ENCODE assay signal across 2 cellular contexts in the genomic region with DNA sequence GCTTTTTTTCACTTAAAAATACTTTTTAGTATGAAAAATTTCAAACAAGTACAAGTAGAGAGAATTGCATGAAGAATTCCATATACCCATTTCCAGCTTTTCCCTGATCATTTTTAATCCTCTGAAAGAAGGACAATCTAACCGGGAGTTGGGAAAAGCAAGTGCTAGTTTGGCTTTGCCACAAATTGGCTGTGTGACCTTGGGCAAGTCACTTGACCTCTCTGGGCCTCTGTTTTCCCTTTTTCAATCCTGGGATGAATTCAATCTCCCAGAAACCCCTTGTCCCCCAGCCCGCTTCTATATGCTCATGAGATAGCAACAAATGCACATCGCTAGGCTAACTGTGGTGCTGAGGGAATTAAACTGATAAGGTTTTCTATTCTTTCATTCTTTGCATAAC.
TF ChIP-seq lines count a peak whose summit lies in the region.

No MANE protein-coding gene starts in this region.

TF ChIP-seq in A549, 52 proteins besides CTCF, POLR2A, EP300 and RAD21:
- TF ChIP-seq KDM5A (IDR thresholded peaks at IDR 0.05) (no peak), ZFP36 (IDR thresholded peaks at IDR 0.05; ENCODE audit: borderline replicate concordance, partially characterized antibody) (peak; percentile 34), FOXS1 (CRISPR knock-in tag; IDR thresholded peaks at IDR 0.05) (no peak)

TF ChIP-seq in H1, 55 proteins besides CTCF, POLR2A, EP300 and RAD21:
- TF ChIP-seq, protein P1, sequence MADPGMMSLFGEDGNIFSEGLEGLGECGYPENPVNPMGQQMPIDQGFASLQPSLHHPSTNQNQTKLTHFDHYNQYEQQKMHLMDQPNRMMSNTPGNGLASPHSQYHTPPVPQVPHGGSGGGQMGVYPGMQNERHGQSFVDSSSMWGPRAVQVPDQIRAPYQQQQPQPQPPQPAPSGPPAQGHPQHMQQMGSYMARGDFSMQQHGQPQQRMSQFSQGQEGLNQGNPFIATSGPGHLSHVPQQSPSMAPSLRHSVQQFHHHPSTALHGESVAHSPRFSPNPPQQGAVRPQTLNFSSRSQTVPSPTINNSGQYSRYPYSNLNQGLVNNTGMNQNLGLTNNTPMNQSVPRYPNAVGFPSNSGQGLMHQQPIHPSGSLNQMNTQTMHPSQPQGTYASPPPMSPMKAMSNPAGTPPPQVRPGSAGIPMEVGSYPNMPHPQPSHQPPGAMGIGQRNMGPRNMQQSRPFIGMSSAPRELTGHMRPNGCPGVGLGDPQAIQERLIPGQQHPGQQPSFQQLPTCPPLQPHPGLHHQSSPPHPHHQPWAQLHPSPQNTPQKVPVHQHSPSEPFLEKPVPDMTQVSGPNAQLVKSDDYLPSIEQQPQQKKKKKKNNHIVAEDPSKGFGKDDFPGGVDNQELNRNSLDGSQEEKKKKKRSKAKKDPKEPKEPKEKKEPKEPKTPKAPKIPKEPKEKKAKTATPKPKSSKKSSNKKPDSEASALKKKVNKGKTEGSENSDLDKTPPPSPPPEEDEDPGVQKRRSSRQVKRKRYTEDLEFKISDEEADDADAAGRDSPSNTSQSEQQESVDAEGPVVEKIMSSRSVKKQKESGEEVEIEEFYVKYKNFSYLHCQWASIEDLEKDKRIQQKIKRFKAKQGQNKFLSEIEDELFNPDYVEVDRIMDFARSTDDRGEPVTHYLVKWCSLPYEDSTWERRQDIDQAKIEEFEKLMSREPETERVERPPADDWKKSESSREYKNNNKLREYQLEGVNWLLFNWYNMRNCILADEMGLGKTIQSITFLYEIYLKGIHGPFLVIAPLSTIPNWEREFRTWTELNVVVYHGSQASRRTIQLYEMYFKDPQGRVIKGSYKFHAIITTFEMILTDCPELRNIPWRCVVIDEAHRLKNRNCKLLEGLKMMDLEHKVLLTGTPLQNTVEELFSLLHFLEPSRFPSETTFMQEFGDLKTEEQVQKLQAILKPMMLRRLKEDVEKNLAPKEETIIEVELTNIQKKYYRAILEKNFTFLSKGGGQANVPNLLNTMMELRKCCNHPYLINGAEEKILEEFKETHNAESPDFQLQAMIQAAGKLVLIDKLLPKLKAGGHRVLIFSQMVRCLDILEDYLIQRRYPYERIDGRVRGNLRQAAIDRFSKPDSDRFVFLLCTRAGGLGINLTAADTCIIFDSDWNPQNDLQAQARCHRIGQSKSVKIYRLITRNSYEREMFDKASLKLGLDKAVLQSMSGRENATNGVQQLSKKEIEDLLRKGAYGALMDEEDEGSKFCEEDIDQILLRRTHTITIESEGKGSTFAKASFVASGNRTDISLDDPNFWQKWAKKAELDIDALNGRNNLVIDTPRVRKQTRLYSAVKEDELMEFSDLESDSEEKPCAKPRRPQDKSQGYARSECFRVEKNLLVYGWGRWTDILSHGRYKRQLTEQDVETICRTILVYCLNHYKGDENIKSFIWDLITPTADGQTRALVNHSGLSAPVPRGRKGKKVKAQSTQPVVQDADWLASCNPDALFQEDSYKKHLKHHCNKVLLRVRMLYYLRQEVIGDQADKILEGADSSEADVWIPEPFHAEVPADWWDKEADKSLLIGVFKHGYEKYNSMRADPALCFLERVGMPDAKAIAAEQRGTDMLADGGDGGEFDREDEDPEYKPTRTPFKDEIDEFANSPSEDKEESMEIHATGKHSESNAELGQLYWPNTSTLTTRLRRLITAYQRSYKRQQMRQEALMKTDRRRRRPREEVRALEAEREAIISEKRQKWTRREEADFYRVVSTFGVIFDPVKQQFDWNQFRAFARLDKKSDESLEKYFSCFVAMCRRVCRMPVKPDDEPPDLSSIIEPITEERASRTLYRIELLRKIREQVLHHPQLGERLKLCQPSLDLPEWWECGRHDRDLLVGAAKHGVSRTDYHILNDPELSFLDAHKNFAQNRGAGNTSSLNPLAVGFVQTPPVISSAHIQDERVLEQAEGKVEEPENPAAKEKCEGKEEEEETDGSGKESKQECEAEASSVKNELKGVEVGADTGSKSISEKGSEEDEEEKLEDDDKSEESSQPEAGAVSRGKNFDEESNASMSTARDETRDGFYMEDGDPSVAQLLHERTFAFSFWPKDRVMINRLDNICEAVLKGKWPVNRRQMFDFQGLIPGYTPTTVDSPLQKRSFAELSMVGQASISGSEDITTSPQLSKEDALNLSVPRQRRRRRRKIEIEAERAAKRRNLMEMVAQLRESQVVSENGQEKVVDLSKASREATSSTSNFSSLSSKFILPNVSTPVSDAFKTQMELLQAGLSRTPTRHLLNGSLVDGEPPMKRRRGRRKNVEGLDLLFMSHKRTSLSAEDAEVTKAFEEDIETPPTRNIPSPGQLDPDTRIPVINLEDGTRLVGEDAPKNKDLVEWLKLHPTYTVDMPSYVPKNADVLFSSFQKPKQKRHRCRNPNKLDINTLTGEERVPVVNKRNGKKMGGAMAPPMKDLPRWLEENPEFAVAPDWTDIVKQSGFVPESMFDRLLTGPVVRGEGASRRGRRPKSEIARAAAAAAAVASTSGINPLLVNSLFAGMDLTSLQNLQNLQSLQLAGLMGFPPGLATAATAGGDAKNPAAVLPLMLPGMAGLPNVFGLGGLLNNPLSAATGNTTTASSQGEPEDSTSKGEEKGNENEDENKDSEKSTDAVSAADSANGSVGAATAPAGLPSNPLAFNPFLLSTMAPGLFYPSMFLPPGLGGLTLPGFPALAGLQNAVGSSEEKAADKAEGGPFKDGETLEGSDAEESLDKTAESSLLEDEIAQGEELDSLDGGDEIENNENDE (IDR thresholded peaks at IDR 0.05; ENCODE audit: insufficient replicate concordance, low read length) = no peak
- TF ChIP-seq KDM1A (IDR thresholded peaks at IDR 0.05; ENCODE audit: borderline replicate concordance, low read length) (peak; percentile 43; the same call in 1 of the 2 replicates), SAP30 (IDR thresholded peaks at IDR 0.05; ENCODE audit: insufficient read depth, insufficient replicate concordance, low read length) (no peak), TBP (IDR thresholded peaks at IDR 0.05; ENCODE audit: low read depth, low read length) (no peak), TAF1 (IDR thresholded peaks at IDR 0.05; ENCODE audit: low read depth, low read length) (no peak)
TF ChIP-seq in H1: peak in this region for 1.
